ENCODE assay signal across 8 cellular contexts in the genomic region with DNA sequence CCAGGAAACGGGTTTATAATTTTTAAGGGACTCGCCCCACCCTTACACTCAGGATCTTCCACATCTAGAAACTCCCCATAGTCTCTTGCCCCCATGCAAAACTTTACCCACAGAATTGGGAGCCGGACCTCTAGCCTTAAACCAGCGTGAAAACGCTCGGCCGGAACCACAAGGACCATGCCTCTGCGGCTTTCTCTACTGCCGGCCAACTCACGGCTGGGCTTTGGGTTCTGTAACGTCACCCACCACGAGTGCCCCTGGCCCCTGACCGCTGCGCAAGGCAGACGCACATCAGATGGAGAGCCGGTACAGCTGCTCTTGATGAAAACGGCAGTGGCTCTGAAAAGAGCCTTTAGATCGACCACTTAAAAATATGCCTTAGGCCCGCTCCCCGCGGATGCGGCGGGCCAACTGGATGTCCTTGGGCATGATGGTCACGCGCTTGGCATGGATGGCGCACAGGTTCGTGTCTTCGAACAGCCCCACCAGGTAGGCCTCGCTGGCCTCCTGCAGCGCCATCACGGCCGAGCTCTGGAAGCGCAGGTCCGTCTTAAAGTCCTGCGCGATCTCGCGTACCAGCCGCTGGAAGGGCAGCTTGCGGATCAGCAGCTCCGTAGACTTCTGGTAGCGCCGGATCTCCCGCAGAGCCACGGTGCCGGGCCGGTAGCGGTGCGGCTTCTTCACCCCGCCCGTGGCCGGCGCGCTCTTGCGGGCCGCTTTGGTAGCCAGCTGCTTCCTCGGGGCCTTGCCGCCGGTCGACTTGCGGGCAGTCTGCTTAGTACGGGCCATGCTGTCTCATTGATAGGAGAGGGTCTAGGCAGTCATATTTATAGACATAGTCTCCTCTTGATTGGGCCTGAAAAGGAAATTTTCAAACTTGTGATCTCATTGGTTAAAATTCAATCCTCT. TPM values are rescaled to one million over a fixed set of nuclear protein-coding genes. Genes with fewer than 3 reads are reported as not detected.
DNase-seq lines count a peak whose midpoint lies in the region; ATAC-seq and TF ChIP-seq lines count a peak whose summit lies in the region.
"Not testable (repeated sequence)": the region's sequence is repeated elsewhere in the genome, so short reads cannot be mapped to it uniquely, and the experiment has no call there.

No MANE protein-coding gene starts in this region.

- TF ChIP-seq EP300 in gastroesophageal sphincter (IDR thresholded peaks at IDR 0.05): not testable (repeated sequence)

- not testable (repeated sequence) for H3K9me3 ChIP-seq in gastroesophageal sphincter

- WGBS in gastroesophageal sphincter (ENCODE audit: low coverage in 1 of 2), 2 donors: 3% methylated on average over 6 of the region's 62 CpGs; no CpG with 5 or more reads in 1 of the 2 donors

- H3K4me1 Mint-ChIP-seq in activated naive CD4-positive, alpha-beta T cell treated with anti-CD3 and anti-CD28 coated beads, Interleukin-2, amount 10 ng/mL, durations not matched to agents 7 days and 5 days: peaks cover 17% of the 10 kb centered on the region
- H3K4me1 Mint-ChIP-seq in nephron: peaks cover 11% of the 10 kb centered on the region
- peaks cover 15% of the 10 kb centered on the region for H3K4me1 Mint-ChIP-seq in stimulated activated naive CD8-positive, alpha-beta T cell treated with anti-CD3 and anti-CD28 coated beads, Interleukin-15, Interleukin-2, amounts not matched to agents 100 ng/mL and 50 ng/mL, for 24 hours (ENCODE audit: low read depth)

- H3K36me3 Mint-ChIP-seq in activated naive CD4-positive, alpha-beta T cell treated with anti-CD3 and anti-CD28 coated beads, Interleukin-2, amount 10 ng/mL, durations not matched to agents 7 days and 5 days; nephron (ENCODE audit: low read depth); stimulated activated naive CD8-positive, alpha-beta T cell treated with anti-CD3 and anti-CD28 coated beads, Interleukin-15, Interleukin-2, amounts not matched to agents 100 ng/mL and 50 ng/mL, for 24 hours (ENCODE audit: low read depth): not testable (repeated sequence)

- peaks cover 0 to 11% (median 0%) of the 10 kb centered on the region in 3 donors for H3K4me1 ChIP-seq in gastroesophageal sphincter

- peak in 2 of 4 experiments; percentile 7 to 10 for TF ChIP-seq CTCF in gastroesophageal sphincter (IDR thresholded peaks at IDR 0.05)
- TF ChIP-seq CTCF in nephron (IDR thresholded peaks at IDR 0.05; ENCODE audit: unreplicated experiment in 3 of 3): not testable (repeated sequence)

- H3K4me3 Mint-ChIP-seq in activated naive CD4-positive, alpha-beta T cell treated with anti-CD3 and anti-CD28 coated beads, Interleukin-2, amount 10 ng/mL, durations not matched to agents 7 days and 5 days: peak overlapping the region; percentile 91
- peak overlapping the region; percentile 95 to 99 (median 98) for H3K4me3 Mint-ChIP-seq in nephron
- H3K4me3 Mint-ChIP-seq in stimulated activated naive CD8-positive, alpha-beta T cell treated with anti-CD3 and anti-CD28 coated beads, Interleukin-15, Interleukin-2, amounts not matched to agents 100 ng/mL and 50 ng/mL, for 24 hours: peak overlapping the region; percentile 88

- H3K27ac Mint-ChIP-seq in activated naive CD4-positive, alpha-beta T cell treated with anti-CD3 and anti-CD28 coated beads, Interleukin-2, amount 10 ng/mL, durations not matched to agents 7 days and 5 days: peak overlapping the region; percentile 99
- H3K27ac Mint-ChIP-seq in nephron: peak overlapping the region; percentile 99 to 100 (median 100)
- H3K27ac Mint-ChIP-seq in stimulated activated naive CD8-positive, alpha-beta T cell treated with anti-CD3 and anti-CD28 coated beads, Interleukin-15, Interleukin-2, amounts not matched to agents 100 ng/mL and 50 ng/mL, for 24 hours: peak overlapping the region; percentile 96

- H3K36me3 ChIP-seq in gastroesophageal sphincter: not testable (repeated sequence)

- peak overlapping the region; percentile 90 to 100 (median 92) for H3K27ac ChIP-seq in gastroesophageal sphincter

- H3K27me3 Mint-ChIP-seq in activated naive CD4-positive, alpha-beta T cell treated with anti-CD3 and anti-CD28 coated beads, Interleukin-2, amount 10 ng/mL, durations not matched to agents 7 days and 5 days; nephron (ENCODE audit: low read depth); stimulated activated naive CD8-positive, alpha-beta T cell treated with anti-CD3 and anti-CD28 coated beads, Interleukin-15, Interleukin-2, amounts not matched to agents 100 ng/mL and 50 ng/mL, for 24 hours: not testable (repeated sequence)

- ATAC-seq in HG02678 (IDR thresholded peaks at IDR 0.05; ENCODE audit: unreplicated experiment): peak; percentile 14
- ATAC-seq in SK-N-SH treated with all-trans-retinoic acid at 6 μM for 48 hours: peak; percentile 72
- peak; percentile 53 for ATAC-seq in gastroesophageal sphincter

- not testable (repeated sequence) for H3K27me3 ChIP-seq in gastroesophageal sphincter

- H3K4me3 ChIP-seq in gastroesophageal sphincter: peak overlapping the region; percentile 58 to 98

- DNase-seq in ELF-1 (ENCODE audit: low read depth, low spot score): peak; percentile 77
- peak; percentile 95 for DNase-seq in NCI-H1694 treated with DMSO at 0.1 percent for 48 hours (lab: John Stamatoyannopoulos, UW)
- peak; percentile 72 for DNase-seq in activated naive CD4-positive, alpha-beta T cell treated with anti-CD3 and anti-CD28 coated beads, Interleukin-2, amount 10 ng/mL, durations not matched to agents 7 days and 5 days

- not testable (repeated sequence) for H3K9me3 Mint-ChIP-seq in activated naive CD4-positive, alpha-beta T cell treated with anti-CD3 and anti-CD28 coated beads, Interleukin-2, amount 10 ng/mL, durations not matched to agents 7 days and 5 days; nephron; stimulated activated naive CD8-positive, alpha-beta T cell treated with anti-CD3 and anti-CD28 coated beads, Interleukin-15, Interleukin-2, amounts not matched to agents 100 ng/mL and 50 ng/mL, for 24 hours

- TF ChIP-seq POLR2A in gastroesophageal sphincter (IDR thresholded peaks at IDR 0.05): peak; percentile 85 to 92

- CTCF ChIA-PET in activated naive CD4-positive, alpha-beta T cell treated with anti-CD3 and anti-CD28 coated beads, Interleukin-2, amount 10 ng/mL, durations not matched to agents 7 days and 5 days (lab: Charles Lee): not testable (repeated sequence)

RNA-seq across cellular contexts. Expression of gene FCGR1A, which starts 30.7 kb away (rescaled TPM):
- total RNA-seq in gastroesophageal sphincter: 10 to 100 TPM in 1 of 4 donors, 1 to 10 TPM in 1, under 1 TPM in 1, not detected in 1; 0.39 to 21.4 (median 8.6) TPM

Comparison
In these comparisons a context has a peak if more than half of its experiments do, and no peak if none do; other contexts are left out.
1. Peak in every context shown above with its lines: DNase-seq, ATAC-seq, H3K4me3 ChIP-seq and H3K27ac ChIP-seq.
2. ATAC-seq: peak in every context shown above with its lines; median percentile 72 in SK-N-SH treated with all-trans-retinoic acid at 6 μM for 48 hours; 53 in gastroesophageal sphincter; 14 in HG02678.